15 cellular contexts compared by ENCODE assay signal in the genomic region with DNA sequence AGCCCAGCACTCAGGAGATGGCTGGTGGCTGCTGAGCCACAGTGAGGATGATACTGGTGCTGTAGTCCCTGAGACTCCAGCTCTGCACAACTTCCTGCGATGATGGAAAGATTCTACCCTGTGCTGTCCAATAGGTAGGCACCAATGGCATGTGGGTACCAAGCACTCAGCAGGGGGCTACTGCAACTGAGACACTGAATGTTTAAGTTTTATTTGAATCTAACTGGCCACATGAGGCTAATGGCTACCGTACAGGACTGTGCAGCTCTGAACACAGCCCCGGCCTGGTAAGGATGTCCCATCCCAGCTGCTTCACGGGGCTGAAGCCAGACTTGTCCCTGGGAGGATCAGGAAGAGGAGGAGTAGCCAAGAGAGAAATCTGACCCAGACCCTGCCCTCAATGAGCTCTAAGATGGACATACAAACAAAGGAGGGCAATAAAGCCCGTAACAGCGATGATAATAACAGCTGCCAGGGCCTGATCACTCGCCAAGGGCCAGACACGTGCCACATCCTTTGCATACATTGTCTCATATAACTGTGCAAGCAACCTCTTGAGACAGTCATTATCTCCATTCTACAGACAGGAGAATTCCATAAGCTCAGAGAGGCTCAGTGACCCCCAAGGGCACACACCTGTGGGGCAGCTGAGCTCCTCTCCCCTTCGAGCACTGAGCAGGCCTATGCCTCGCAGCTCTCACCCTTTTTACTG. TPM values are rescaled to one million over a fixed set of nuclear protein-coding genes. Genes with fewer than 3 reads are reported as not detected.
DNase-seq lines count a peak whose midpoint lies in the region; ATAC-seq lines count a peak whose summit lies in the region.
"Had no signal": no experiment of that assay in that cellular context is flagged by ENCODE, and none has a peak within 500 bp of the region (broad histone marks: within the 10 kb centered on the region; RNA-seq: fewer than 3 reads in every experiment).

No MANE protein-coding gene starts in this region.

- H3K27ac Mint-ChIP-seq in stimulated activated effector memory CD8-positive, alpha-beta T cell treated with anti-CD3 and anti-CD28 coated beads, Interleukin-12 subunit alpha, Interleukin-12 subunit beta, amount 100 ng/mL, for 72 hours: no peak overlapping the region
- H3K27ac Mint-ChIP-seq: B cell, mesothelial cell of epicardium, T-cell had no signal

- intact Hi-C loops in left colon (cut with DNase I, micrococcal nuclease): no loop called here

- H3K9me3 Mint-ChIP-seq in stimulated activated effector memory CD8-positive, alpha-beta T cell treated with anti-CD3 and anti-CD28 coated beads, Interleukin-12 subunit alpha, Interleukin-12 subunit beta, amount 100 ng/mL, for 72 hours: no peaks in the 10 kb centered on the region
- H3K9me3 Mint-ChIP-seq: mesothelial cell of epicardium, T-cell had no signal

- no peak overlapping the region for H3K4me3 Mint-ChIP-seq in stimulated activated effector memory CD8-positive, alpha-beta T cell treated with anti-CD3 and anti-CD28 coated beads, Interleukin-12 subunit alpha, Interleukin-12 subunit beta, amount 100 ng/mL, for 72 hours
- H3K4me3 Mint-ChIP-seq: B cell, mesothelial cell of epicardium, T-cell had no signal

- peak; percentile 1 for DNase-seq in activated naive CD4-positive, alpha-beta T cell treated with Interleukin-2 at 50 U/mL for 16 hours
- no peak for DNase-seq in activated naive CD4-positive, alpha-beta T cell treated with anti-CD3 and anti-CD28 coated beads, Interleukin-2, amount 50 U/mL, for 16 hours
- DNase-seq in NCI-H526 treated with DMSO at 0.1 percent for 48 hours (lab: John Stamatoyannopoulos, UW): peak; percentile 21
- DNase-seq in left colon: peak; percentile 42 to 59
- DNase-seq in stimulated activated effector memory CD8-positive, alpha-beta T cell treated with anti-CD3 and anti-CD28 coated beads, Interleukin-12 subunit alpha, Interleukin-12 subunit beta, amount 100 ng/mL, for 72 hours (ENCODE audit: low spot score in 2 of 2): peak; percentile 1 to 48
- DNase-seq in GM19238 (ENCODE audit: insufficient read length, low spot score): no peak
- DNase-seq in iPS-NIHi7 (ENCODE audit: extremely low spot score): no peak
- DNase-seq: cortex of kidney; Karpas-422; PC-3; stimulated activated naive CD8-positive, alpha-beta T cell treated with anti-CD3 and anti-CD28 coated beads, Interleukin-15, Interleukin-2, amounts not matched to agents 100 U/mL and 50 U/mL, for 24 hours had no signal

- no peaks in the 10 kb centered on the region for H3K36me3 Mint-ChIP-seq in stimulated activated effector memory CD8-positive, alpha-beta T cell treated with anti-CD3 and anti-CD28 coated beads, Interleukin-12 subunit alpha, Interleukin-12 subunit beta, amount 100 ng/mL, for 72 hours
- H3K36me3 Mint-ChIP-seq: mesothelial cell of epicardium, T-cell had no signal

- H3K4me1 Mint-ChIP-seq in stimulated activated effector memory CD8-positive, alpha-beta T cell treated with anti-CD3 and anti-CD28 coated beads, Interleukin-12 subunit alpha, Interleukin-12 subunit beta, amount 100 ng/mL, for 72 hours: peaks cover 12% of the 10 kb centered on the region

- peak; percentile 32 for ATAC-seq in left colon
- ATAC-seq in stimulated activated effector memory CD8-positive, alpha-beta T cell treated with anti-CD3 and anti-CD28 coated beads, Interleukin-12 subunit alpha, Interleukin-12 subunit beta, amount 100 ng/mL, for 72 hours: peak; percentile 0
- ATAC-seq in GM19467 (IDR thresholded peaks at IDR 0.05; ENCODE audit: unreplicated experiment): no peak
- ATAC-seq: PC-3; stimulated activated naive CD8-positive, alpha-beta T cell treated with anti-CD3 and anti-CD28 coated beads, Interleukin-15, Interleukin-2, amounts not matched to agents 100 U/mL and 50 U/mL, for 24 hours; T-cell had no signal

RNA-seq across cellular contexts. Expression of a gene that starts 3.8 kb away (rescaled TPM):
- total RNA-seq in left colon: 10 to 100 TPM; 35.9 to 56.7 TPM
- total RNA-seq: B cell, T-cell had no signal

RNA-seq across cellular contexts. Expression of a gene that starts 26.2 kb away (rescaled TPM):
- 1 to 10 TPM; 1.4 to 2.2 TPM for total RNA-seq in left colon
- total RNA-seq: PC-3 had no signal

Comparison
In these comparisons a context has a peak if more than half of its experiments do, and no peak if none do; other contexts are left out.
1. DNase-seq: peak in activated naive CD4-positive, alpha-beta T cell treated with Interleukin-2 at 50 U/mL for 16 hours (single experiment), NCI-H526 treated with DMSO at 0.1 percent for 48 hours (single experiment), left colon (2 of 2) and stimulated activated effector memory CD8-positive, alpha-beta T cell treated with anti-CD3 and anti-CD28 coated beads, Interleukin-12 subunit alpha, Interleukin-12 subunit beta, amount 100 ng/mL, for 72 hours (2 of 2); none in activated naive CD4-positive, alpha-beta T cell treated with anti-CD3 and anti-CD28 coated beads, Interleukin-2, amount 50 U/mL, for 16 hours (single experiment), GM19238 (single experiment) and iPS-NIHi7 (single experiment).